In genomic region chr14:74952697-74953484, GRCh38 we compare ENCODE assay signal across 17 cellular contexts. TPM values are rescaled to one million over a fixed set of nuclear protein-coding genes. Genes with fewer than 3 reads are reported as not detected.
DNase-seq lines count a peak whose midpoint lies in the region; ATAC-seq and TF ChIP-seq lines count a peak whose summit lies in the region.
"Had no signal": no experiment of that assay in that cellular context is flagged by ENCODE, and none has a peak within 500 bp of the region (broad histone marks: within the 10 kb centered on the region; RNA-seq: fewer than 3 reads in every experiment).

No MANE protein-coding gene starts in this region.

- H3K9ac ChIP-seq in mesenchymal stem cell (ENCODE audit: low read length): no peak overlapping the region
- H3K9ac ChIP-seq: parathyroid adenoma had no signal

- H4K91ac ChIP-seq in mesenchymal stem cell (ENCODE audit: low read length): peak overlapping the region; percentile 73

- H3K36me3 ChIP-seq in left ventricle myocardium inferior (no peaks in the 10 kb centered on the region), SJCRH30 (peaks cover 59% of the 10 kb centered on the region), mesenchymal stem cell (ENCODE audit: control insufficient read depth in 1 of 2, insufficient read depth in 2 of 2, low read depth in 1 of 2, low read length in 2 of 2) (peaks cover 7 to 25% of the 10 kb centered on the region in 2 experiments)

- H3K9me3 Mint-ChIP-seq in activated CD8-positive, alpha-beta memory T cell treated with anti-CD3 and anti-CD28 coated beads, Interleukin-2, amount 10 ng/mL, durations not matched to agents 7 days and 5 days (ENCODE audit: low read depth): no peaks in the 10 kb centered on the region
- H3K9me3 Mint-ChIP-seq: T-cell had no signal

- no peak overlapping the region for H2BK120ac ChIP-seq in mesenchymal stem cell (ENCODE audit: low read depth, low read length)

- H3K27ac ChIP-seq in left ventricle myocardium inferior (replicated peaks) (peak overlapping the region; percentile 75), SJCRH30 (no peak overlapping the region), mesenchymal stem cell (ENCODE audit: low read length, poor library complexity, severe bottlenecking) (no peak overlapping the region)
- H3K27ac ChIP-seq: parathyroid adenoma had no signal

- H3K4me3 Mint-ChIP-seq in activated CD8-positive, alpha-beta memory T cell treated with anti-CD3 and anti-CD28 coated beads, Interleukin-2, amount 10 ng/mL, durations not matched to agents 7 days and 5 days: no peak overlapping the region
- H3K4me3 Mint-ChIP-seq: activated CD4-positive, alpha-beta T cell treated with anti-CD3 and anti-CD28 coated beads for 36 hours; T-cell had no signal

- peaks cover 7% of the 10 kb centered on the region for H3K79me1 ChIP-seq in mesenchymal stem cell (replicated peaks; ENCODE audit: low read length, poor library complexity, severe bottlenecking)

- intact Hi-C loops in left ventricle myocardium inferior (cut with micrococcal nuclease) (no loop called here), left ventricle myocardium superior (cut with micrococcal nuclease) (no loop called here)

- no peaks in the 10 kb centered on the region for H3K36me3 Mint-ChIP-seq in activated CD8-positive, alpha-beta memory T cell treated with anti-CD3 and anti-CD28 coated beads, Interleukin-2, amount 10 ng/mL, durations not matched to agents 7 days and 5 days
- H3K36me3 Mint-ChIP-seq: T-cell had no signal

- WGBS in mesenchymal stem cell: 85% methylated on average over 18 of the region's 18 CpGs

- TF ChIP-seq CTCF in left ventricle myocardium inferior (IDR thresholded peaks at IDR 0.05; ENCODE audit: borderline replicate concordance): no peak

- no peaks in the 10 kb centered on the region for H3K4me1 Mint-ChIP-seq in activated CD8-positive, alpha-beta memory T cell treated with anti-CD3 and anti-CD28 coated beads, Interleukin-2, amount 10 ng/mL, durations not matched to agents 7 days and 5 days
- H3K4me1 Mint-ChIP-seq: activated CD4-positive, alpha-beta T cell treated with anti-CD3 and anti-CD28 coated beads for 36 hours had no signal

- H3K4ac ChIP-seq in mesenchymal stem cell (ENCODE audit: low read depth in 1 of 2, low read length in 2 of 2): peak overlapping the region in 1 of 2 experiments; percentile 24

- peak overlapping the region; percentile 46 for H2AK5ac ChIP-seq in mesenchymal stem cell (ENCODE audit: low read length, severe bottlenecking)

- no peak overlapping the region for H2AFZ ChIP-seq in mesenchymal stem cell (ENCODE audit: low read depth, low read length)
- H2AFZ ChIP-seq: parathyroid adenoma had no signal

- DNase-seq in left ventricle myocardium inferior (no peak), left ventricle myocardium superior (no peak), SJCRH30 (no peak), mesenchymal stem cell (no peak), DMS153 treated with DMSO at 0.1 percent for 48 hours (lab: John Stamatoyannopoulos, UW; ENCODE audit: unreplicated experiment) (no peak), GM19240 (ENCODE audit: insufficient read length, low spot score) (no peak)
- DNase-seq in activated CD8-positive, alpha-beta memory T cell treated with anti-CD3 and anti-CD28 coated beads, Interleukin-2, amount 10 ng/mL, durations not matched to agents 7 days and 5 days: no peak
- DNase-seq: activated CD4-positive, alpha-beta T cell treated with anti-CD3 and anti-CD28 coated beads for 36 hours; activated effector memory CD4-positive, alpha-beta T cell treated with anti-CD3 and anti-CD28 coated beads, Interleukin-2, amount 50 U/mL, for 16 hours; AML-193; HCEC 1CT; mesendoderm; NCI-H2029 treated with DMSO at 0.1 percent for 48 hours; T-cell had no signal

- H3K14ac ChIP-seq in mesenchymal stem cell (ENCODE audit: low read length in 2 of 2): no peak overlapping the region

- H2BK5ac ChIP-seq in mesenchymal stem cell (ENCODE audit: low read depth, low read length, poor library complexity, severe bottlenecking): no peak overlapping the region

- H3K27me3 Mint-ChIP-seq in activated CD8-positive, alpha-beta memory T cell treated with anti-CD3 and anti-CD28 coated beads, Interleukin-2, amount 10 ng/mL, durations not matched to agents 7 days and 5 days: peaks cover 9% of the 10 kb centered on the region

- H3K18ac ChIP-seq in mesenchymal stem cell (ENCODE audit: low read depth in 1 of 2, low read length in 2 of 2): peak overlapping the region; percentile 25 to 45

- peak overlapping the region; percentile 74 for H4K8ac ChIP-seq in mesenchymal stem cell (ENCODE audit: low read length)

- H3K9me3 ChIP-seq in left ventricle myocardium inferior (replicated peaks): no peaks in the 10 kb centered on the region
- no peaks in the 10 kb centered on the region for H3K9me3 ChIP-seq in SJCRH30 (replicated peaks)
- H3K9me3 ChIP-seq in mesenchymal stem cell (ENCODE audit: control insufficient read depth, low read length): no peaks in the 10 kb centered on the region

- peaks cover 66% of the 10 kb centered on the region for H3K4me1 ChIP-seq in left ventricle myocardium inferior
- H3K4me1 ChIP-seq in SJCRH30: peaks cover 12% of the 10 kb centered on the region; the same call in 1 of the 2 replicates
- peaks cover 51% of the 10 kb centered on the region for H3K4me1 ChIP-seq in mesenchymal stem cell (ENCODE audit: control insufficient read depth, insufficient read depth, low read depth, low read length)

- H3K27ac Mint-ChIP-seq in activated CD8-positive, alpha-beta memory T cell treated with anti-CD3 and anti-CD28 coated beads, Interleukin-2, amount 10 ng/mL, durations not matched to agents 7 days and 5 days: no peak overlapping the region
- H3K27ac Mint-ChIP-seq: activated CD4-positive, alpha-beta T cell treated with anti-CD3 and anti-CD28 coated beads for 36 hours; T-cell had no signal

- CTCF ChIA-PET in activated CD8-positive, alpha-beta memory T cell treated with anti-CD3 and anti-CD28 coated beads, Interleukin-2, amount 10 ng/mL, durations not matched to agents 7 days and 5 days (lab: Charles Lee): interaction anchor here (1.1 to 2.7 kb wide), 4 partner anchors 8 to 136 kb away, joined by 3 to 7 read pairs (median 6); no protein-coding TSS in a partner anchor

- peak overlapping the region; percentile 77 for H3K4me3 ChIP-seq in left ventricle myocardium inferior
- peak overlapping the region; percentile 96 for H3K4me3 ChIP-seq in SJCRH30
- no peak overlapping the region for H3K4me3 ChIP-seq in mesenchymal stem cell (ENCODE audit: insufficient read depth in 1 of 2, low read depth in 1 of 2, low read length in 2 of 2)

- H3K27me3 ChIP-seq in left ventricle myocardium inferior (ENCODE audit: low read depth) (no peaks in the 10 kb centered on the region), SJCRH30 (no peaks in the 10 kb centered on the region), mesenchymal stem cell (ENCODE audit: control insufficient read depth in 1 of 2, insufficient read depth in 1 of 2, low read length in 2 of 2) (no peaks in the 10 kb centered on the region)

- ATAC-seq in left ventricle myocardium superior (no peak), GM18502 (IDR thresholded peaks at IDR 0.05; ENCODE audit: poor library complexity, unreplicated experiment) (no peak)
- ATAC-seq in activated CD8-positive, alpha-beta memory T cell treated with anti-CD3 and anti-CD28 coated beads, Interleukin-2, amount 10 ng/mL, durations not matched to agents 7 days and 5 days: no peak
- ATAC-seq: activated CD4-positive, alpha-beta T cell treated with anti-CD3 and anti-CD28 coated beads for 36 hours; T-cell had no signal

- peak overlapping the region in 1 of 2 experiments; percentile 45 for H2BK12ac ChIP-seq in mesenchymal stem cell (ENCODE audit: low read length in 2 of 2)

- H3K4me2 ChIP-seq in mesenchymal stem cell (ENCODE audit: low read length, poor library complexity, severe bottlenecking): no peak overlapping the region

- no peak overlapping the region for H2BK15ac ChIP-seq in mesenchymal stem cell (ENCODE audit: low read depth, poor library complexity, severe bottlenecking)

- no peak overlapping the region for H3K23ac ChIP-seq in mesenchymal stem cell (ENCODE audit: low read length in 2 of 2)

RNA-seq across cellular contexts. Expression of gene PGF, which starts 2.5 kb away (rescaled TPM):
- 4.2 TPM for total RNA-seq in left ventricle myocardium inferior
- 4.9 TPM for total RNA-seq in left ventricle myocardium superior
- 115 and 120 TPM in 2 replicates for total RNA-seq in SJCRH30 (2014; rRNA removed; shearing (Covaris generic))
- 6.4 TPM for polyA plus RNA-seq in mesenchymal stem cell (2013, experiment 1 of 2)
- 6.8 TPM for polyA plus RNA-seq in mesenchymal stem cell (2013, experiment 2 of 2)
- total RNA-seq in activated CD8-positive, alpha-beta memory T cell treated with anti-CD3 and anti-CD28 coated beads, Interleukin-2, amount 10 ng/mL, durations not matched to agents 7 days and 5 days: under 1 TPM; 0.29 to 0.56 TPM

RNA-seq across cellular contexts. Expression of gene RPS6KL1, which starts 29.8 kb away (rescaled TPM):
- total RNA-seq in left ventricle myocardium inferior (20.5 TPM), left ventricle myocardium superior (18.6 TPM)
- 1.8 TPM in 2 replicates for total RNA-seq in SJCRH30 (2014; rRNA removed; shearing (Covaris generic))
- 0.41 TPM for polyA plus RNA-seq in mesenchymal stem cell (2013, experiment 1 of 2)
- 0.52 TPM for polyA plus RNA-seq in mesenchymal stem cell (2013, experiment 2 of 2)
- 1 to 10 TPM; 2.5 to 3.6 TPM for total RNA-seq in activated CD8-positive, alpha-beta memory T cell treated with anti-CD3 and anti-CD28 coated beads, Interleukin-2, amount 10 ng/mL, durations not matched to agents 7 days and 5 days
- total RNA-seq: HT1080 had no signal

RNA-seq across cellular contexts. Expression of gene EIF2B2, which starts 49.8 kb away (rescaled TPM):
- 31.5 TPM for total RNA-seq in left ventricle myocardium inferior
- 34.5 TPM for total RNA-seq in left ventricle myocardium superior
- total RNA-seq in SJCRH30 (2014; rRNA removed; shearing (Covaris generic)): 56.8 and 64.7 TPM in 2 replicates
- 35.8 TPM for polyA plus RNA-seq in mesenchymal stem cell (2013, experiment 1 of 2)
- 30.3 TPM for polyA plus RNA-seq in mesenchymal stem cell (2013, experiment 2 of 2)
- total RNA-seq in activated CD8-positive, alpha-beta memory T cell treated with anti-CD3 and anti-CD28 coated beads, Interleukin-2, amount 10 ng/mL, durations not matched to agents 7 days and 5 days: 10 to 100 TPM; 47.9 to 54.0 TPM

Comparison
In these comparisons a context has a peak if more than half of its experiments do, and no peak if none do; other contexts are left out.
1. H3K4me3 ChIP-seq: peak in left ventricle myocardium inferior (single experiment) and SJCRH30 (single experiment); none in mesenchymal stem cell (0 of 2).
2. RNA of gene PGF, which starts 2.5 kb away (total RNA-seq): 115 to 120 TPM in SJCRH30; 4.9 TPM in left ventricle myocardium superior (single experiment), 4.2 TPM in left ventricle myocardium inferior (single experiment) and 0.29 to 0.56 TPM in activated CD8-positive, alpha-beta memory T cell treated with anti-CD3 and anti-CD28 coated beads, Interleukin-2, amount 10 ng/mL, durations not matched to agents 7 days and 5 days; every median in the first group is over 10 times any median in the second.